ENCODE assay signal across 8 cellular contexts in genomic region chr9:113221003-113221799, GRCh38. TPM values are rescaled to one million over a fixed set of nuclear protein-coding genes. Genes with fewer than 3 reads are reported as not detected.
DNase-seq lines count a peak whose midpoint lies in the region; TF ChIP-seq lines count a peak whose summit lies in the region.

A gene with protein sequence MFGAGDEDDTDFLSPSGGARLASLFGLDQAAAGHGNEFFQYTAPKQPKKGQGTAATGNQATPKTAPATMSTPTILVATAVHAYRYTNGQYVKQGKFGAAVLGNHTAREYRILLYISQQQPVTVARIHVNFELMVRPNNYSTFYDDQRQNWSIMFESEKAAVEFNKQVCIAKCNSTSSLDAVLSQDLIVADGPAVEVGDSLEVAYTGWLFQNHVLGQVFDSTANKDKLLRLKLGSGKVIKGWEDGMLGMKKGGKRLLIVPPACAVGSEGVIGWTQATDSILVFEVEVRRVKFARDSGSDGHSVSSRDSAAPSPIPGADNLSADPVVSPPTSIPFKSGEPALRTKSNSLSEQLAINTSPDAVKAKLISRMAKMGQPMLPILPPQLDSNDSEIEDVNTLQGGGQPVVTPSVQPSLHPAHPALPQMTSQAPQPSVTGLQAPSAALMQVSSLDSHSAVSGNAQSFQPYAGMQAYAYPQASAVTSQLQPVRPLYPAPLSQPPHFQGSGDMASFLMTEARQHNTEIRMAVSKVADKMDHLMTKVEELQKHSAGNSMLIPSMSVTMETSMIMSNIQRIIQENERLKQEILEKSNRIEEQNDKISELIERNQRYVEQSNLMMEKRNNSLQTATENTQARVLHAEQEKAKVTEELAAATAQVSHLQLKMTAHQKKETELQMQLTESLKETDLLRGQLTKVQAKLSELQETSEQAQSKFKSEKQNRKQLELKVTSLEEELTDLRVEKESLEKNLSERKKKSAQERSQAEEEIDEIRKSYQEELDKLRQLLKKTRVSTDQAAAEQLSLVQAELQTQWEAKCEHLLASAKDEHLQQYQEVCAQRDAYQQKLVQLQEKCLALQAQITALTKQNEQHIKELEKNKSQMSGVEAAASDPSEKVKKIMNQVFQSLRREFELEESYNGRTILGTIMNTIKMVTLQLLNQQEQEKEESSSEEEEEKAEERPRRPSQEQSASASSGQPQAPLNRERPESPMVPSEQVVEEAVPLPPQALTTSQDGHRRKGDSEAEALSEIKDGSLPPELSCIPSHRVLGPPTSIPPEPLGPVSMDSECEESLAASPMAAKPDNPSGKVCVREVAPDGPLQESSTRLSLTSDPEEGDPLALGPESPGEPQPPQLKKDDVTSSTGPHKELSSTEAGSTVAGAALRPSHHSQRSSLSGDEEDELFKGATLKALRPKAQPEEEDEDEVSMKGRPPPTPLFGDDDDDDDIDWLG (minus strand): TSS chr9:113221277. CDS start chr9:113221243, 34 bp downstream.
SLC31A1 (plus strand) TSS chr9:113221544; CDS start chr9:113256149, 34,605 bp downstream.

- peak within 1 kb of the TSS; percentile 95 for H3K14ac ChIP-seq in H9 (ENCODE audit: insufficient read depth, low read length)

- no peak within 1 kb of the TSS for H4K91ac ChIP-seq in H9 (ENCODE audit: insufficient read length, low read depth, low read length)

- H3K36me3 Mint-ChIP-seq in H9 (ENCODE audit: insufficient read depth in 1 of 3, low read depth in 3 of 3) (peaks cover 0 to 4% (median 0%) of the 10 kb centered on the region in 3 experiments; a peak in 2 of 7 replicates), neural crest cell (ENCODE audit: low read depth) (no peaks in the 10 kb centered on the region)

- H3K9me3 Mint-ChIP-seq in H9 = no peaks in the 10 kb centered on the region; a peak in 1 of 5 replicates
- no peaks in the 10 kb centered on the region for H3K9me3 Mint-ChIP-seq in neural crest cell

- H3T11ph ChIP-seq in H9 (ENCODE audit: low read length) = no peak within 1 kb of the TSS

- no peak within 1 kb of the TSS for H2BK20ac ChIP-seq in H9 (ENCODE audit: low read depth, low read length, poor library complexity, severe bottlenecking)

- no peak within 1 kb of the TSS for H2BK120ac ChIP-seq in H9 (ENCODE audit: low read depth, low read length, poor library complexity, severe bottlenecking)

- H3K9me3 ChIP-seq in H9 (ENCODE audit: control insufficient read depth, low read depth, low read length) = no peaks in the 10 kb centered on the region
- H3K9me3 ChIP-seq in MG63 = no peaks in the 10 kb centered on the region
- no peaks in the 10 kb centered on the region for H3K9me3 ChIP-seq in stomach smooth muscle (ENCODE audit: control insufficient read depth in 2 of 2, low read length in 2 of 2)

- peaks cover 3% of the 10 kb centered on the region for H3K79me1 ChIP-seq in H9 (ENCODE audit: insufficient read depth, low read depth, low read length, poor library complexity, severe bottlenecking)

- H3K4ac ChIP-seq in H9 (ENCODE audit: low read depth, low read length) = no peak within 1 kb of the TSS

- H3K56ac ChIP-seq in H9 (ENCODE audit: insufficient read length, low read depth, low read length) = no peak within 1 kb of the TSS

- peak within 1 kb of the TSS; percentile 99 for H3K4me2 ChIP-seq in H9 (ENCODE audit: insufficient read depth, insufficient read length, low read length)

- H2AFZ ChIP-seq in H9 (ENCODE audit: low read length) = no peak within 1 kb of the TSS

- H2BK5ac ChIP-seq in H9 (ENCODE audit: insufficient read length, low read length) = no peak within 1 kb of the TSS

- peak within 1 kb of the TSS; percentile 88 for H3K9ac ChIP-seq in H9 (ENCODE audit: extremely low read depth, insufficient read length, low read length)
- H3K9ac ChIP-seq in stomach smooth muscle (ENCODE audit: low read length in 2 of 2) = peak within 1 kb of the TSS; percentile 87 to 94

- H3K23ac ChIP-seq in H9 (ENCODE audit: insufficient read length, low read depth, low read length) = peak within 1 kb of the TSS; percentile 9

- TF ChIP-seq CTCF in H9 (conservative IDR thresholded peaks at IDR 0.05) (no peak), fibroblast of villous mesenchyme (IDR thresholded peaks at IDR 0.05; ENCODE audit: insufficient read depth, low read depth, low read length) (no peak), neural crest cell (conservative IDR thresholded peaks at IDR 0.05) (no peak)

- H3K79me2 ChIP-seq in H9 (ENCODE audit: insufficient read depth, low read length) = peaks cover 15% of the 10 kb centered on the region

- DNase-seq in ELR (ENCODE audit: low read depth) (peak; percentile 99), H9 (peak; percentile 99), MG63 (peak; percentile 99), SHP77 treated with DMSO at 0.1 percent for 48 hours (lab: John Stamatoyannopoulos, UW) (peak; percentile 95), activated gamma-delta T cell treated with Interleukin-2 at 50 U/mL for 16 hours (peak; percentile 94), fibroblast of villous mesenchyme (ENCODE audit: low read depth) (peak; percentile 99), neural crest cell (ENCODE audit: low read depth, low spot score) (peak; percentile 96)

- H4K5ac ChIP-seq in H9 (ENCODE audit: insufficient read length, low read depth, low read length) = no peak within 1 kb of the TSS

- H3K4me1 ChIP-seq in H9 (ENCODE audit: insufficient read depth, low read length) (peaks cover 6% of the 10 kb centered on the region; the same call in 1 of the 2 replicates), stomach smooth muscle (ENCODE audit: control insufficient read depth, insufficient read depth, low read length) (peaks cover 19% of the 10 kb centered on the region)

- H3K18ac ChIP-seq in H9 (ENCODE audit: insufficient read length, low read depth, low read length) = peak within 1 kb of the TSS; percentile 37

- no peak within 1 kb of the TSS for H2BK15ac ChIP-seq in H9 (ENCODE audit: low read depth, low read length)

- H3K27ac ChIP-seq in H9 (ENCODE audit: insufficient read length, low read depth, low read length) (no peak within 1 kb of the TSS), stomach smooth muscle (ENCODE audit: low read length) (peak within 1 kb of the TSS; percentile 81)

- no peaks in the 10 kb centered on the region for H4K20me1 ChIP-seq in H9 (ENCODE audit: control insufficient read depth, insufficient read depth, insufficient read length)

- H2BK12ac ChIP-seq in H9 (ENCODE audit: insufficient read length, low read depth, low read length) = no peak within 1 kb of the TSS

- H3K4me3 Mint-ChIP-seq in H9 (peak within 1 kb of the TSS; percentile 97 to 98), neural crest cell (peak within 1 kb of the TSS; percentile 99)

- H4K8ac ChIP-seq in H9 (replicated peaks; ENCODE audit: insufficient read length, low read depth, low read length) = no peak within 1 kb of the TSS

- no peak within 1 kb of the TSS for H2AK5ac ChIP-seq in H9 (ENCODE audit: insufficient read length, low read length)

- H3K27me3 Mint-ChIP-seq in H9 (ENCODE audit: low read depth) = no peaks in the 10 kb centered on the region
- no peaks in the 10 kb centered on the region for H3K27me3 Mint-ChIP-seq in neural crest cell (ENCODE audit: low read depth)

- H3K23me2 ChIP-seq in H9 (ENCODE audit: insufficient read length, low read depth, low read length, poor library complexity, severe bottlenecking) = peaks cover 12% of the 10 kb centered on the region

- peaks cover 30% of the 10 kb centered on the region for H3K36me3 ChIP-seq in MG63
- no peaks in the 10 kb centered on the region for H3K36me3 ChIP-seq in stomach smooth muscle (ENCODE audit: control insufficient read depth in 2 of 2, insufficient read depth in 2 of 2, low read length in 2 of 2)

- H3K4me1 Mint-ChIP-seq in H9 (peaks cover 22 to 27% of the 10 kb centered on the region in 2 experiments), neural crest cell (peaks cover 35% of the 10 kb centered on the region)

- H3K27ac Mint-ChIP-seq in H9 (peak within 1 kb of the TSS; percentile 97), neural crest cell (ENCODE audit: unreplicated experiment) (peak within 1 kb of the TSS; percentile 98)

- no peaks in the 10 kb centered on the region for H3K27me3 ChIP-seq in H9 (ENCODE audit: insufficient read depth, low read length)
- no peaks in the 10 kb centered on the region for H3K27me3 ChIP-seq in MG63
- no peaks in the 10 kb centered on the region for H3K27me3 ChIP-seq in stomach smooth muscle (ENCODE audit: control insufficient read depth in 1 of 2, insufficient read depth in 2 of 2, low read length in 2 of 2)

- no CpG with 5 or more reads among the region's 65 CpGs for WGBS in H9 (ENCODE audit: extremely low coverage, insufficient read length, low lambda C conversion rate)

- H3K4me3 ChIP-seq in MG63 (peak within 1 kb of the TSS; percentile 81), fibroblast of villous mesenchyme (ENCODE audit: low read depth, low read length) (peak within 1 kb of the TSS; percentile 96), stomach smooth muscle (ENCODE audit: low read length in 2 of 2) (peak within 1 kb of the TSS; percentile 94 to 98)

RNA-seq across cellular contexts. Expression of the first gene that starts in this region (rescaled TPM):
- 18.5 and 19.3 TPM in 2 replicates for total RNA-seq in H9 (2021)
- total RNA-seq in MG63 (2014; rRNA removed; shearing (Covaris generic); ENCODE audit: low replicate concordance) = 7.9 and 14.2 TPM in 2 replicates
- total RNA-seq in fibroblast of villous mesenchyme = 20.6 and 25.9 TPM in 2 replicates
- total RNA-seq in neural crest cell = 19.9 and 20.2 TPM in 2 replicates

RNA-seq across cellular contexts. Expression of gene SLC31A1, which starts in this region (rescaled TPM):
- total RNA-seq in H9 (2021) (34.4 and 34.8 TPM in 2 replicates), fibroblast of villous mesenchyme (34.5 and 41.5 TPM in 2 replicates), neural crest cell (30.0 and 30.8 TPM in 2 replicates)
- 13.9 and 14.7 TPM in 2 replicates for total RNA-seq in MG63 (2014; rRNA removed; shearing (Covaris generic); ENCODE audit: low replicate concordance)
